ENCODE assay signal across 20 cellular contexts in genomic region chr19:1577929-1578618, GRCh38. TPM values are rescaled to one million over a fixed set of nuclear protein-coding genes. Genes with fewer than 3 reads are reported as not detected.
DNase-seq lines count a peak whose midpoint lies in the region; ATAC-seq and TF ChIP-seq lines count a peak whose summit lies in the region.
"Had no signal": no experiment of that assay in that cellular context is flagged by ENCODE, and none has a peak within 500 bp of the region (broad histone marks: within the 10 kb centered on the region; RNA-seq: fewer than 3 reads in every experiment).

No MANE protein-coding gene starts in this region.

- TF ChIP-seq POLR2A in body of pancreas (IDR thresholded peaks at IDR 0.05): no peak

- WGBS in body of pancreas, 2 donors: 91 to 96% methylated on average over 27 to 46 of the region's 49 CpGs

- H3K27me3 ChIP-seq in right atrium auricular region (no peaks in the 10 kb centered on the region), body of pancreas (no peaks in the 10 kb centered on the region)
- H3K27me3 ChIP-seq: BLaER1 had no signal

- H3K9me3 ChIP-seq in right atrium auricular region (no peaks in the 10 kb centered on the region), body of pancreas (no peaks in the 10 kb centered on the region)
- H3K9me3 ChIP-seq: A549, BLaER1 had no signal

- intact Hi-C loops in Right ventricle myocardium superior (cut with DNase I) (no loop called here), body of pancreas (cut with DNase I) (no loop called here)

- peaks cover 45% of the 10 kb centered on the region for H3K36me3 ChIP-seq in right atrium auricular region
- H3K36me3 ChIP-seq in body of pancreas (replicated peaks in 1 of 2; ENCODE audit: insufficient read depth in 1 of 2, low read depth in 2 of 2): peaks cover 8 to 10% of the 10 kb centered on the region in 2 donors

- DNase-seq in Right ventricle myocardium superior (no peak), right atrium auricular region (ENCODE audit: low spot score) (no peak), NCI-H1105 treated with DMSO at 0.1 percent for 48 hours (lab: John Stamatoyannopoulos, UW) (peak; percentile 71), cerebellar cortex (ENCODE audit: low spot score) (peak; percentile 29), body of pancreas (no peak)
- DNase-seq: Calu3; CD4-positive, alpha-beta memory T cell; GDM1; KBM-7; NCI-H1930; NCI-H510A; NCI-H748 treated with DMSO at 0.1 percent for 48 hours; NK-92 treated with Interleukin-12 subunit alpha and Interleukin-12 subunit beta, amount 100 ng/mL, for 24 hours; SHP77; T-cell had no signal

- peak overlapping the region in 1 of 2 donors; percentile 26 for H3K27ac ChIP-seq in right atrium auricular region
- H3K27ac ChIP-seq in body of pancreas: no peak overlapping the region
- H3K27ac ChIP-seq: A549, BLaER1 had no signal

- ATAC-seq in Right ventricle myocardium superior (ENCODE audit: poor library complexity) (peak; percentile 28), GM18873 (IDR thresholded peaks at IDR 0.05; ENCODE audit: low FRiP score, unreplicated experiment) (no peak), body of pancreas (no peak), HG02870 (IDR thresholded peaks at IDR 0.05; ENCODE audit: unreplicated experiment) (no peak)
- ATAC-seq: A549, SK-N-SH treated with all-trans-retinoic acid at 6 μM for 48 hours, T-cell had no signal

- peaks cover 0 to 9% of the 10 kb centered on the region in 2 donors for H3K4me1 ChIP-seq in right atrium auricular region
- H3K4me1 ChIP-seq in body of pancreas: no peaks in the 10 kb centered on the region
- H3K4me1 ChIP-seq: A549 had no signal

- TF ChIP-seq CTCF in right atrium auricular region (IDR thresholded peaks at IDR 0.05): no peak
- no peak for TF ChIP-seq CTCF in body of pancreas (IDR thresholded peaks at IDR 0.05)

- H3K4me3 ChIP-seq in right atrium auricular region: no peak overlapping the region
- H3K4me3 ChIP-seq in body of pancreas: no peak overlapping the region
- H3K4me3 ChIP-seq: A549, BLaER1 had no signal

RNA-seq across cellular contexts. Expression of gene MEX3D, which starts 9.9 kb away (rescaled TPM):
- total RNA-seq in Right ventricle myocardium superior (8.0 TPM), right atrium auricular region (10 to 100 TPM in 1 of 2 donors, 1 to 10 TPM in 1; 7.5 to 17.0 TPM), body of pancreas (10 to 100 TPM; 18.8 to 21.8 TPM)

RNA-seq across cellular contexts. Expression of gene MBD3, which starts 14.6 kb away (rescaled TPM):
- total RNA-seq in Right ventricle myocardium superior (52.4 TPM), right atrium auricular region (10 to 100 TPM; 64.3 to 86.8 TPM), body of pancreas (10 to 100 TPM; 37.4 to 91.6 TPM)

RNA-seq across cellular contexts. Expression of gene UQCR11, which starts 27.2 kb away (rescaled TPM):
- 1,222 TPM for total RNA-seq in Right ventricle myocardium superior
- 100 to 1,000 TPM; 172 to 191 TPM for total RNA-seq in right atrium auricular region
- 10 to 100 TPM; 12.2 to 52.4 TPM for total RNA-seq in body of pancreas

RNA-seq across cellular contexts. Expression of gene PLK5, which starts 54.2 kb away (rescaled TPM):
- not detected for total RNA-seq in Right ventricle myocardium superior
- not detected for total RNA-seq in right atrium auricular region
- total RNA-seq in body of pancreas: not detected
- total RNA-seq: Calu3; CD4-positive, alpha-beta memory T cell; T-cell had no signal

Comparison
In these comparisons a context has a peak if more than half of its experiments do, and no peak if none do; other contexts are left out.
1. DNase-seq: peak in NCI-H1105 treated with DMSO at 0.1 percent for 48 hours (single experiment) and cerebellar cortex (single experiment); none in Right ventricle myocardium superior (single experiment), right atrium auricular region (single experiment) and body of pancreas (0 of 4).